9 cellular contexts compared by ENCODE assay signal in the genomic region with DNA sequence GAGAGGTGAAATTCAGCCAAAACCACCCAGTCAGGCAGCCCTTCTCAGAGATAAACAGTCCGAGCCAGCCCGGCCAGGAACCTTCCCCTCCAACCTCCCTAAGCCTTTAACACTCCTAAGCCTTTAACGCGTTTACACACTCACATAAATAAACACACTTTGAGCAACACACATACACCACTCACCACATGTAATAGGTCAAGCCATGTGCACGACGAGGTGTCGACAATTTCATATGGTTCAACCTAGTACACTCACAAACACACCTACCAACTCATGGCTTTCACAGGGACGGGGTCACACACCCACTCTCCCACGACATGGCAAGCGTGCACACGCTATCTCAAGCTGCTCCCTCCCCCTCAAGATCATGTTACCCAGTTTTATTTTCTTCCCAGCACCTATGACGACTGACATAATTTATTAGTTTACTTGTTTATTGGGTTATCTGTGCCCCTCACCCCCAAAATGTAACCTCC. TPM values are rescaled to one million over a fixed set of nuclear protein-coding genes. Genes with fewer than 3 reads are reported as not detected.
A peak's percentile ranks its signal among the peaks of the same experiment; 100 is the strongest.
DNase-seq lines count a peak whose midpoint lies in the region; ATAC-seq and TF ChIP-seq lines count a peak whose summit lies in the region.
"Had no signal": no experiment of that assay in that cellular context is flagged by ENCODE, and none has a peak within 500 bp of the region (broad histone marks: within the 10 kb centered on the region; RNA-seq: fewer than 3 reads in every experiment).

No MANE protein-coding gene starts in this region.

- H3K27ac ChIP-seq in PC-3 (ENCODE audit: low read length) = no peak overlapping the region
- peak overlapping the region; percentile 48 for H3K27ac ChIP-seq in rectal smooth muscle tissue (ENCODE audit: low read depth, low read length)
- H3K27ac ChIP-seq in effector memory CD4-positive, alpha-beta T cell (ENCODE audit: insufficient read depth, low read length, poor library complexity, severe bottlenecking) = no peak overlapping the region
- H3K27ac ChIP-seq: HL-60 had no signal

- no peak for TF ChIP-seq POLR2A in lower leg skin (IDR thresholded peaks at IDR 0.05)

- no peaks in the 10 kb centered on the region for H3K27me3 ChIP-seq in PC-3 (ENCODE audit: low read length)
- H3K27me3 ChIP-seq in rectal smooth muscle tissue (ENCODE audit: control insufficient read depth, insufficient read depth, low read length) = no peaks in the 10 kb centered on the region
- no peaks in the 10 kb centered on the region for H3K27me3 ChIP-seq in effector memory CD4-positive, alpha-beta T cell (replicated peaks; ENCODE audit: control insufficient read depth, insufficient read depth, low read length, poor library complexity, severe bottlenecking)

- H2AFZ ChIP-seq in PC-3 (ENCODE audit: low read length) = peak overlapping the region; percentile 70

- CTCF ChIA-PET in PC-3 (lab: Charles Lee) = no interaction called here

- H3K79me2 ChIP-seq in PC-3 (ENCODE audit: low read length) = no peaks in the 10 kb centered on the region

- H3F3A ChIP-seq in PC-3 (ENCODE audit: low read length, unreplicated experiment) = no peaks in the 10 kb centered on the region

- H3K9ac ChIP-seq in PC-3 (ENCODE audit: low read length) (no peak overlapping the region), rectal smooth muscle tissue (ENCODE audit: low read length) (no peak overlapping the region)

- H4K20me1 ChIP-seq in PC-3 (ENCODE audit: low read length) = no peaks in the 10 kb centered on the region

- WGBS in lower leg skin, 2 donors = 28 to 32% methylated on average over 12 of the region's 12 CpGs

- H3K4me3 ChIP-seq in PC-3 (ENCODE audit: low read length) (peak overlapping the region; percentile 43; the same call in 1 of the 2 replicates), fibroblast of pulmonary artery (replicated peaks; ENCODE audit: low read depth, low read length) (peak overlapping the region; percentile 36), rectal smooth muscle tissue (ENCODE audit: low read length) (peak overlapping the region; percentile 66), lower leg skin (ENCODE audit: low read depth, poor library complexity, severe bottlenecking) (no peak overlapping the region)
- H3K4me3 ChIP-seq in effector memory CD4-positive, alpha-beta T cell (ENCODE audit: insufficient read depth, low read depth, low read length, poor library complexity, severe bottlenecking) = no peak overlapping the region

- peak overlapping the region; percentile 75 for H3K4me2 ChIP-seq in PC-3 (ENCODE audit: low read length)

- H3K36me3 ChIP-seq in PC-3 (ENCODE audit: low read depth, low read length) (no peaks in the 10 kb centered on the region), rectal smooth muscle tissue (ENCODE audit: control insufficient read depth, insufficient read depth, low read length) (no peaks in the 10 kb centered on the region)
- no peaks in the 10 kb centered on the region for H3K36me3 ChIP-seq in effector memory CD4-positive, alpha-beta T cell (ENCODE audit: control insufficient read depth, insufficient read depth, low read length)

- intact Hi-C loops in PC-3 (cut with micrococcal nuclease) (no loop called here), lower leg skin (cut with DNase I; ENCODE audit: low total_unique reads) (no loop called here)

- H3K9me3 ChIP-seq in PC-3 (ENCODE audit: low read length) = no peaks in the 10 kb centered on the region
- H3K9me3 ChIP-seq in effector memory CD4-positive, alpha-beta T cell (ENCODE audit: control insufficient read depth, low read length) = no peaks in the 10 kb centered on the region

- TF ChIP-seq CTCF in PC-3 (conservative IDR thresholded peaks at IDR 0.05; ENCODE audit: low read depth, low read length) = no peak
- TF ChIP-seq CTCF in fibroblast of pulmonary artery (IDR thresholded peaks at IDR 0.05; ENCODE audit: low read length, missing control alignments) = no peak
- TF ChIP-seq CTCF in lower leg skin (IDR thresholded peaks at IDR 0.05) = no peak

- POLR2A ChIA-PET in PC-3 (lab: Charles Lee; ENCODE audit: unreplicated experiment) = no interaction called here

- H3K9me2 ChIP-seq in PC-3 (replicated peaks; ENCODE audit: low read length) = no peaks in the 10 kb centered on the region

- BruUV-seq in PC-3 (replicated peaks; lab: Mats Ljungman, UMichigan) = no TSS peak

- H3K4me1 ChIP-seq in PC-3 (ENCODE audit: insufficient read depth, low read length) (peaks cover 9% of the 10 kb centered on the region; the same call in 1 of the 2 replicates), rectal smooth muscle tissue (ENCODE audit: control insufficient read depth, insufficient read depth, low read length) (peaks cover 5% of the 10 kb centered on the region)
- H3K4me1 ChIP-seq in effector memory CD4-positive, alpha-beta T cell (ENCODE audit: control insufficient read depth, insufficient read depth, low read length, poor library complexity, severe bottlenecking) = no peaks in the 10 kb centered on the region

- ATAC-seq in GM18517 (IDR thresholded peaks at IDR 0.05; ENCODE audit: unreplicated experiment) (peak; percentile 8), PC-3 (peak; percentile 30; the same call in 1 of the 2 replicates), GM19328 (IDR thresholded peaks at IDR 0.05; ENCODE audit: unreplicated experiment) (no peak)

- DNase-seq in PC-3 = no peak
- no peak for DNase-seq in fibroblast of pulmonary artery (ENCODE audit: low read depth)
- DNase-seq in effector memory CD4-positive, alpha-beta T cell = no peak
- DNase-seq in SHP77 treated with DMSO at 0.1 percent for 48 hours (lab: John Stamatoyannopoulos, UW) = no peak
- no peak for DNase-seq in lower leg skin (ENCODE audit: low spot score in 2 of 2)

RNA-seq across cellular contexts. Expression of a gene that starts 15.5 kb away (rescaled TPM):
- total RNA-seq in PC-3 (2014; rRNA removed) (7.4 and 12.4 TPM in 2 replicates), lower leg skin (10 to 100 TPM; 15.9 to 20.2 (median 18.3) TPM)

RNA-seq across cellular contexts. Expression of a gene that starts 30.5 kb away (rescaled TPM):
- total RNA-seq in PC-3 (2014; rRNA removed) (233 and 313 TPM in 2 replicates), lower leg skin (10 to 100 TPM; 24.3 to 53.2 (median 29.4) TPM)

RNA-seq across cellular contexts. Expression of a gene that starts 37.4 kb away (rescaled TPM):
- total RNA-seq in PC-3 (2014; rRNA removed) = not detected in 2 replicates
- total RNA-seq in lower leg skin = not detected

RNA-seq across cellular contexts. Expression of a gene that starts 39.7 kb away (rescaled TPM):
- total RNA-seq in PC-3 (2014; rRNA removed) (3.5 and 6.5 TPM in 2 replicates), lower leg skin (1 to 10 TPM in 3 of 4 donors, under 1 TPM in 1; 0.55 to 3.6 (median 2.3) TPM)

Comparison
In these comparisons a context has a peak if more than half of its experiments do, and no peak if none do; other contexts are left out.
1. H3K4me3 ChIP-seq: peak in PC-3 (single experiment), fibroblast of pulmonary artery (single experiment) and rectal smooth muscle tissue (single experiment); none in effector memory CD4-positive, alpha-beta T cell (single experiment) and lower leg skin (single experiment).